ENCODE assay signal across 8 cellular contexts in genomic region chr1:153946622-153947246, GRCh38. TPM values are rescaled to one million over a fixed set of nuclear protein-coding genes. Genes with fewer than 3 reads are reported as not detected.
DNase-seq lines count a peak whose midpoint lies in the region; ATAC-seq and TF ChIP-seq lines count a peak whose summit lies in the region.

TSS of gene DENND4B (minus strand) at chr1:153946718. CDS start at chr1:153944374, 2,344 bp downstream.

- peak within 1 kb of the TSS; percentile 75 to 90 for H3K4me3 ChIP-seq in DND-41 (ENCODE audit: low read depth in 1 of 2, low read length in 2 of 2)
- peak within 1 kb of the TSS; percentile 65 for H3K4me3 ChIP-seq in Jurkat, Clone E6-1 (ENCODE audit: low read length)
- H3K4me3 ChIP-seq in fibroblast of villous mesenchyme (ENCODE audit: low read depth, low read length), result peak within 1 kb of the TSS; percentile 76

- H3K4me1 ChIP-seq in DND-41 (ENCODE audit: insufficient read depth, low read length), result peaks cover 27% of the 10 kb centered on the region

- peaks cover 17% of the 10 kb centered on the region for H3K4me1 Mint-ChIP-seq in neural crest cell

- no peaks in the 10 kb centered on the region for H3K27me3 Mint-ChIP-seq in neural crest cell (ENCODE audit: low read depth)

- H3K27ac Mint-ChIP-seq in neural crest cell (ENCODE audit: unreplicated experiment), result peak within 1 kb of the TSS; percentile 35

- H4K20me1 ChIP-seq in DND-41 (ENCODE audit: insufficient read depth, low read length), result peaks cover 10% of the 10 kb centered on the region

- H3K36me3 ChIP-seq in DND-41 (ENCODE audit: insufficient read depth, low read length), result peaks cover 68% of the 10 kb centered on the region

- H3K79me2 ChIP-seq in DND-41 (ENCODE audit: insufficient read depth, low read length), result peaks cover 36% of the 10 kb centered on the region

- no peaks in the 10 kb centered on the region for H3K27me3 ChIP-seq in DND-41 (ENCODE audit: insufficient read depth, low read length, poor library complexity)

- ATAC-seq in DND-41 (ENCODE audit: insufficient read depth, low read depth) (peak; percentile 76), GM21619 (IDR thresholded peaks at IDR 0.05; ENCODE audit: unreplicated experiment) (peak; percentile 53)

- peak within 1 kb of the TSS; percentile 88 for H3K9ac ChIP-seq in DND-41 (ENCODE audit: low read depth, low read length)

- CTCF ChIA-PET in RWPE1 (lab: Yijun Ruan, JAX), result interaction anchor here (0.6 to 1.6 kb wide), 19 partner anchors 10 to 1008 kb away, joined by 3 to 9 read pairs (median 5); partner anchors contain the start of genes CREB3L4, CRTC2, GATAD2B and JTB

- POLR2A ChIA-PET in RWPE1 (lab: Yijun Ruan, JAX; ENCODE audit: low non-redundant PET), result interaction anchor here (0.5 to 1.0 kb wide), 5 partner anchors 21 to 214 kb away, joined by 3 to 6 read pairs (median 4); partner anchors contain the start of gene CREB3L4

- H3K36me3 Mint-ChIP-seq in neural crest cell (ENCODE audit: low read depth), result peaks cover 3% of the 10 kb centered on the region

- TF ChIP-seq CTCF in DND-41 (IDR thresholded peaks at IDR 0.05; ENCODE audit: borderline replicate concordance, extremely low read depth, low read length, poor library complexity, severe bottlenecking), result peak; percentile 92
- TF ChIP-seq CTCF in RWPE1 (conservative IDR thresholded peaks at IDR 0.05; ENCODE audit: low read depth), result peak; percentile 96
- peak; percentile 87 for TF ChIP-seq CTCF in fibroblast of villous mesenchyme (IDR thresholded peaks at IDR 0.05; ENCODE audit: insufficient read depth, low read depth, low read length)
- TF ChIP-seq CTCF in neural crest cell (conservative IDR thresholded peaks at IDR 0.05), result peak; percentile 92
- no peak for TF ChIP-seq CTCF in subcutaneous adipose tissue (IDR thresholded peaks at IDR 0.05; ENCODE audit: low read depth)

- peak within 1 kb of the TSS; percentile 78 for H3K27ac ChIP-seq in DND-41 (ENCODE audit: low read length)
- peak within 1 kb of the TSS; percentile 92 for H3K27ac ChIP-seq in RWPE1

- peak within 1 kb of the TSS; percentile 90 for H3K4me3 Mint-ChIP-seq in neural crest cell

- peak within 1 kb of the TSS; percentile 80 for H3K4me2 ChIP-seq in DND-41 (ENCODE audit: insufficient read depth, low read length)

- peak within 1 kb of the TSS; percentile 73 for H2AFZ ChIP-seq in DND-41 (ENCODE audit: low read depth, low read length)

- no peaks in the 10 kb centered on the region for H3K9me3 Mint-ChIP-seq in neural crest cell

- no peaks in the 10 kb centered on the region for H3K9me3 ChIP-seq in DND-41 (ENCODE audit: insufficient read depth, low read length, severe bottlenecking)

- DNase-seq in DND-41 (peak; percentile 76), RWPE1 (ENCODE audit: low spot score) (peak; percentile 95), activated gamma-delta T cell (lab: John Stamatoyannopoulos, UW) (peak; percentile 65), fibroblast of villous mesenchyme (ENCODE audit: low read depth) (peak; percentile 82), neural crest cell (ENCODE audit: low read depth, low spot score) (peak; percentile 78)
- no peak for DNase-seq in Jurkat, Clone E6-1 (ENCODE audit: low read depth, low spot score)

RNA-seq across cellular contexts. Expression of gene DENND4B, which starts in this region (rescaled TPM):
- 55.1 TPM for polyA plus RNA-seq in Jurkat, Clone E6-1 (2012; ENCODE audit: insufficient read depth, insufficient read length)
- total RNA-seq in fibroblast of villous mesenchyme (27.6 and 29.0 TPM in 2 replicates), neural crest cell (71.6 and 75.2 TPM in 2 replicates), subcutaneous adipose tissue (10 to 100 TPM; 33.8 to 67.6 (median 43.6) TPM)
